Comparison of ENCODE assay signal across 29 cellular contexts in the genomic region with DNA sequence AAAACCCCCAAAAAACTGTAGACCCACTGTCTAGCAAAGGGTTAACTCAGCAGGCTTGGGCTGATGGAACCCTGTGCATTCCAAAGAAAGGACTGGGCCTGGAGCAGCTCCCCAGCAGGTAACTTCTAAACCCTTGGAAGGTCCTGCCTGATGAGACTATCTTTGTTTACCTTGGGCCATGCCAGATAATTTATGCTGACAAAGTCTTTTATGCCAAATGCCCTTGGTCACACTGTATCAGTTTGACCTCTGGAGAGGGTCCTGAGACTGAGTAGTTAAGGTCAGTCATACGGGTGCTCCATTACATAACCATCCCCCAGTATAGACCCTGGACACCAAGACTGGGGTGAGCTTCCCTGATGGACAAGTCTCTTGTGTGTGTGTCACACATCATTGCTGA.
"Had no signal": no experiment of that assay in that cellular context is flagged by ENCODE, and none has a peak within 500 bp of the region (broad histone marks: within the 10 kb centered on the region; RNA-seq: fewer than 3 reads in every experiment).

No MANE protein-coding gene starts in this region.

- FAIRE-seq: colon, endometrium, islet of Langerhans, keratinocyte had no signal

- H3K4me3 Mint-ChIP-seq: effector memory CD8-positive, alpha-beta T cell; endodermal cell; mesothelial cell of epicardium; naive B cell had no signal

- H3K27ac ChIP-seq: coronary artery, epithelial cell of prostate, esophagus squamous epithelium, gastrocnemius medialis, heart right ventricle, left lung, lower lobe of right lung had no signal

- H3K4me1 ChIP-seq: esophagus squamous epithelium, gastrocnemius medialis, heart right ventricle, left lung, lower lobe of right lung had no signal

- ATAC-seq: effector memory CD8-positive, alpha-beta T cell; esophagus mucosa; gastrocnemius medialis; heart right ventricle; left cardiac atrium; left lung; left ventricle myocardium superior; lower lobe of right lung; mucosa of descending colon had no signal

- H3K9me3 ChIP-seq: esophagus squamous epithelium, gastrocnemius medialis, left lung, lower lobe of right lung, mucosa of descending colon had no signal

- DNase-seq: dermis blood vessel endothelial cell; dorsolateral prefrontal cortex; effector CD4-positive, alpha-beta T cell; effector memory CD8-positive, alpha-beta T cell; endodermal cell; erythroblast; esophagus squamous epithelium; foreskin fibroblast; foreskin melanocyte; gastrocnemius medialis; glutamatergic neuron; head of caudate nucleus; heart right ventricle; hippocampal formation; left cardiac atrium; left lung; left ventricle myocardium superior; lower lobe of right lung; mesenchymal stem cell; mucosa of descending colon; naive B cell had no signal

- H3K9me3 Mint-ChIP-seq: endodermal cell, mesothelial cell of epicardium had no signal

- H3K36me3 ChIP-seq: esophagus squamous epithelium, gastrocnemius medialis, heart right ventricle, left lung, lower lobe of right lung had no signal

- H3K4me3 ChIP-seq: coronary artery, dorsolateral prefrontal cortex, esophagus squamous epithelium, gastrocnemius medialis, heart right ventricle, left lung, lower lobe of right lung, mucosa of descending colon had no signal

- H3K36me3 Mint-ChIP-seq: mesothelial cell of epicardium had no signal

- H3K4me1 Mint-ChIP-seq: mesothelial cell of epicardium, naive B cell had no signal

- H3K27me3 ChIP-seq: dorsolateral prefrontal cortex had no signal

- H3K27ac Mint-ChIP-seq: endodermal cell, mesothelial cell of epicardium, naive B cell had no signal
